In the genomic region with DNA sequence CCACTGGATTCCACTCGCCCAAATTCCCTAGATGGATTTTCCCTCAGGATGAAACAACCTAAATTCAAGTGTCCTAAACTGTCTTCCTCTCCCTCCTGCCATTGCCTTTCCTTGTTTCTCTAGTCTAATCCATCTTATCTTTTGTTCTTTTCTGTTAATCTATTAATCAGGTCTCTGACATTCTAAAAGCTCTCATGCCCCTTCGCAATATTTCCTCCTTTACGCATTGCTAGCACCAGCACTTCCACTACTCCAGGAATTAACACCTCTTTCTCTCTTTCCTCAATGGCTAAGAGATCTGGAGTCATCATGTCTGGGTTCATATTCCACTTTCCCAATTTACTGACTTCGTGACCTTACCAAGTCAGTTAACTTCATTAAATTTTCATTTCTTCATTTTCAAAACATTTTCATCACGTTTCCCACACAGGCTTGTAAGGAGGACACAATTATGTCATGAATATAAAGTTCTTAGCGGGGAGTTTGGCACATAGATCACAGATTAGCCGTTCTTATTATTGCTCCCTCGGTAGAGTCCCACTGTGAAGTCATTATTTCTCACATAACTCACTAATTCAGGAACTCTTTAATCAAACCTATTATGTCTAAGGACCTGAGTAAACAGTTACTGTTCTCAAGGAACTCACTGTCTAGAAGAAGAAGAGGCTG, we compare ENCODE assay signal across 17 cellular contexts. TPM values are rescaled to one million over a fixed set of nuclear protein-coding genes. Genes with fewer than 3 reads are reported as not detected.
DNase-seq lines count a peak whose midpoint lies in the region; ATAC-seq, FAIRE-seq and TF ChIP-seq lines count a peak whose summit lies in the region.
"Had no signal": no experiment of that assay in that cellular context is flagged by ENCODE, and none has a peak within 500 bp of the region (broad histone marks: within the 10 kb centered on the region; RNA-seq: fewer than 3 reads in every experiment).

No MANE protein-coding gene starts in this region.

- H3K4me1 Mint-ChIP-seq in HFFc6 (ENCODE audit: low read depth): peaks cover 11% of the 10 kb centered on the region; the same call in 1 of the 2 replicates

- H3K9me3 ChIP-seq in SK-N-SH (no peaks in the 10 kb centered on the region), mesodermal cell (ENCODE audit: control insufficient read depth, low read length) (no peaks in the 10 kb centered on the region), thoracic aorta (no peaks in the 10 kb centered on the region), MM.1S (replicated peaks; ENCODE audit: insufficient read depth, low read length) (no peaks in the 10 kb centered on the region)

- peaks cover 2% of the 10 kb centered on the region; the same call in 1 of the 2 replicates for H3K27me3 Mint-ChIP-seq in HFFc6 (ENCODE audit: insufficient read depth)

- 59% methylated on average over 8 of the region's 8 CpGs for WGBS in SK-N-SH (ENCODE audit: low lambda C conversion rate)
- WGBS in mesodermal cell (ENCODE audit: insufficient coverage in 2 of 2), 2 experiments: 68 to 72% methylated on average over 7 to 8 of the region's 8 CpGs

- H3K4me3 ChIP-seq in SK-N-SH (ENCODE audit: low read depth in 2 of 2, low read length in 1 of 2) (peak overlapping the region; percentile 13 to 24; a peak in 1 of 4 replicates), mesodermal cell (ENCODE audit: extremely low read depth, insufficient read depth, low read length, poor library complexity, severe bottlenecking) (no peak overlapping the region), thoracic aorta (peak overlapping the region; percentile 48), MM.1S (ENCODE audit: low read length) (no peak overlapping the region)
- H3K4me3 ChIP-seq: K562 had no signal

- H3K4me2 ChIP-seq in SK-N-SH: peak overlapping the region; percentile 58
- H3K4me2 ChIP-seq in MM.1S (ENCODE audit: low read depth, low read length): no peak overlapping the region

- H3K36me3 Mint-ChIP-seq in HFFc6 (ENCODE audit: low read depth): peaks cover 5% of the 10 kb centered on the region
- H3K36me3 Mint-ChIP-seq: CD8-positive, alpha-beta T cell had no signal

- TF ChIP-seq POLR2A in GM12891 (IDR thresholded peaks at IDR 0.05; ENCODE audit: low read depth, low read length): no peak

- DNase-seq in HFFc6: no peak
- DNase-seq in SK-N-SH: no peak
- no peak for DNase-seq in thoracic aorta (ENCODE audit: low spot score)
- no peak for DNase-seq in GM12891 (ENCODE audit: insufficient read length, low spot score)
- no peak for DNase-seq in MM.1S
- DNase-seq: CD8-positive, alpha-beta T cell; GF-D8; H9; NCI-H1048; NCI-H146; NCI-H446; NCI-H748 treated with DMSO at 0.1 percent for 48 hours; PC-3 had no signal

- H3K79me2 ChIP-seq in SK-N-SH (ENCODE audit: insufficient read depth) (peaks cover 12% of the 10 kb centered on the region; the same call in 1 of the 2 replicates), MM.1S (ENCODE audit: low read length) (no peaks in the 10 kb centered on the region)

- no peak for TF ChIP-seq EP300 in SK-N-SH (IDR thresholded peaks at IDR 0.05; ENCODE audit: borderline replicate concordance in 1 of 2, low read depth in 1 of 2, low read length in 1 of 2)

- CTCF ChIA-PET in SK-N-SH (lab: Yijun Ruan, JAX): no interaction called here

- no peaks in the 10 kb centered on the region for H3K36me3 ChIP-seq in SK-N-SH (replicated peaks in 1 of 2; ENCODE audit: control insufficient read depth in 1 of 2, insufficient read depth in 2 of 2, low read length in 1 of 2)
- no peaks in the 10 kb centered on the region for H3K36me3 ChIP-seq in mesodermal cell (ENCODE audit: control insufficient read depth, insufficient read depth, low read length)
- no peaks in the 10 kb centered on the region for H3K36me3 ChIP-seq in thoracic aorta
- no peaks in the 10 kb centered on the region for H3K36me3 ChIP-seq in MM.1S (replicated peaks; ENCODE audit: insufficient read depth, low read length)

- H2AFZ ChIP-seq in SK-N-SH (ENCODE audit: low read depth) (no peak overlapping the region), MM.1S (ENCODE audit: low read length) (no peak overlapping the region)

- H3F3A ChIP-seq in SK-N-SH (replicated peaks; ENCODE audit: insufficient read depth) (no peaks in the 10 kb centered on the region), MM.1S (ENCODE audit: insufficient read depth, low read length) (no peaks in the 10 kb centered on the region)

- H3K9ac ChIP-seq in SK-N-SH (peak overlapping the region; percentile 16; the same call in 1 of the 2 replicates), MM.1S (ENCODE audit: low read length) (no peak overlapping the region)

- peak overlapping the region; percentile 2; the same call in 1 of the 2 replicates for H3K27ac Mint-ChIP-seq in HFFc6
- H3K27ac Mint-ChIP-seq: CD8-positive, alpha-beta T cell; H9 had no signal

- no peak for FAIRE-seq in GM12891 (lab: Jason Lieb, UNC)
- FAIRE-seq: K562 had no signal

- H3K27me3 ChIP-seq in SK-N-SH (ENCODE audit: insufficient read depth): no peaks in the 10 kb centered on the region
- H3K27me3 ChIP-seq in thoracic aorta (replicated peaks; ENCODE audit: insufficient read depth): no peaks in the 10 kb centered on the region
- H3K27me3 ChIP-seq in MM.1S (replicated peaks; ENCODE audit: insufficient read depth, low read length): no peaks in the 10 kb centered on the region

- H4K20me1 ChIP-seq in SK-N-SH (ENCODE audit: insufficient read depth) (no peaks in the 10 kb centered on the region), MM.1S (ENCODE audit: insufficient read depth, low read length) (no peaks in the 10 kb centered on the region)

- no peak for TF ChIP-seq CTCF in HFFc6 (IDR thresholded peaks at IDR 0.05)
- no peak for TF ChIP-seq CTCF in SK-N-SH (IDR thresholded peaks at IDR 0.05)
- no peak for TF ChIP-seq CTCF in thoracic aorta (IDR thresholded peaks at IDR 0.05)
- no peak for TF ChIP-seq CTCF in MM.1S (IDR thresholded peaks at IDR 0.05; ENCODE audit: low read length)

- no peak for ATAC-seq in thoracic aorta (ENCODE audit: insufficient number of reproducible peaks, low FRiP score, low read depth)
- ATAC-seq in HG02870 (IDR thresholded peaks at IDR 0.05; ENCODE audit: unreplicated experiment): no peak
- ATAC-seq: CD8-positive, alpha-beta T cell; K562; PC-3 had no signal

- no peaks in the 10 kb centered on the region for H3K9me2 ChIP-seq in SK-N-SH
- no peaks in the 10 kb centered on the region for H3K9me2 ChIP-seq in MM.1S (replicated peaks; ENCODE audit: insufficient read depth, low read length)

- POLR2A ChIA-PET in SK-N-SH (lab: Yijun Ruan, JAX): no interaction called here

- H3K4me3 Mint-ChIP-seq in HFFc6: no peak overlapping the region
- H3K4me3 Mint-ChIP-seq: CD8-positive, alpha-beta T cell; H9 had no signal

- no peak for TF ChIP-seq RAD21 in SK-N-SH (IDR thresholded peaks at IDR 0.05; ENCODE audit: low read length)

- no peaks in the 10 kb centered on the region for H3K9me3 Mint-ChIP-seq in HFFc6
- H3K9me3 Mint-ChIP-seq: H9 had no signal

- peak overlapping the region; percentile 30 to 38; a peak in 3 of 4 replicates for H3K27ac ChIP-seq in SK-N-SH (ENCODE audit: low read depth in 2 of 2, low read length in 1 of 2)
- peak overlapping the region; percentile 47 for H3K27ac ChIP-seq in mesodermal cell (ENCODE audit: low read depth, low read length, severe bottlenecking)
- H3K27ac ChIP-seq in thoracic aorta: peak overlapping the region in 1 of 2 donors; percentile 48
- H3K27ac ChIP-seq in MM.1S (ENCODE audit: low read length): no peak overlapping the region

- H3K4me1 ChIP-seq in SK-N-SH (ENCODE audit: control insufficient read depth in 1 of 2, insufficient read depth in 2 of 2, low read depth in 1 of 2, low read length in 1 of 2): no peaks in the 10 kb centered on the region; a peak in 1 of 4 replicates
- H3K4me1 ChIP-seq in mesodermal cell (ENCODE audit: control insufficient read depth, insufficient read depth, low read length, poor library complexity, severe bottlenecking): peaks cover 9% of the 10 kb centered on the region
- peaks cover 0 to 18% of the 10 kb centered on the region in 2 donors for H3K4me1 ChIP-seq in thoracic aorta (ENCODE audit: control insufficient read depth in 1 of 2, low read depth in 2 of 2)
- H3K4me1 ChIP-seq in MM.1S (ENCODE audit: low read length): no peaks in the 10 kb centered on the region

TF ChIP-seq in SK-N-SH, 30 proteins besides CTCF, POLR2A, EP300 and RAD21:
- no peak for TF ChIP-seq EZH2phosphoT487 (IDR thresholded peaks at IDR 0.05; ENCODE audit: borderline replicate concordance, low read depth)

TF ChIP-seq in GM12891, 5 proteins besides CTCF, POLR2A, EP300 and RAD21:
- TF ChIP-seq SPI1 (IDR thresholded peaks at IDR 0.05; ENCODE audit: low read depth, low read length) (no peak), POLR2AphosphoS5 (IDR thresholded peaks at IDR 0.05; ENCODE audit: low read depth, low read length) (no peak), PAX5 (IDR thresholded peaks at IDR 0.05; ENCODE audit: insufficient read depth, low read length, severe bottlenecking) (no peak), POU2F2 (IDR thresholded peaks at IDR 0.05; ENCODE audit: low read depth, low read length) (no peak), TAF1 (IDR thresholded peaks at IDR 0.05; ENCODE audit: low read depth, low read length) (no peak)

RNA-seq across cellular contexts. Expression of gene FAT4, which starts 45.3 kb away (rescaled TPM):
- 10 to 100 TPM; 11.1 to 18.4 (median 12.8) TPM for total RNA-seq in HFFc6 (2021; fragmentation: NEBNext Ultra II Directional; extraction: Animal tissue kit (Norgen Biotek cat#: 25700))
- polyA plus RNA-seq in SK-N-SH (2012; rRNA removed): 6.6 and 8.7 TPM in 2 replicates
- polyA plus RNA-seq in SK-N-SH (2012; cell fraction: cytosol; rRNA removed): 7.7 and 8.7 TPM in 2 replicates
- polyA plus RNA-seq in SK-N-SH (2012; cell fraction: nucleus; rRNA removed): 7.6 and 13.7 TPM in 2 replicates
- polyA plus RNA-seq in mesodermal cell (2013, experiment 1 of 2): 8.0 TPM
- polyA plus RNA-seq in mesodermal cell (2013, experiment 2 of 2): 5.8 TPM
- 10 to 100 TPM; 53.6 to 83.7 TPM for total RNA-seq in thoracic aorta
- not detected for polyA plus RNA-seq in GM12891 (2012; ENCODE audit: low read depth, missing spikeins)
- total RNA-seq: CD8-positive, alpha-beta T cell; HT-29; K562 had no signal

Comparison
In these comparisons a context has a peak if more than half of its experiments do, and no peak if none do; other contexts are left out.
1. H3K4me3 ChIP-seq: peak in SK-N-SH (2 of 2) and thoracic aorta (single experiment); none in mesodermal cell (single experiment) and MM.1S (single experiment).